Comparison of ENCODE assay signal across 1 cellular context in the genomic region with DNA sequence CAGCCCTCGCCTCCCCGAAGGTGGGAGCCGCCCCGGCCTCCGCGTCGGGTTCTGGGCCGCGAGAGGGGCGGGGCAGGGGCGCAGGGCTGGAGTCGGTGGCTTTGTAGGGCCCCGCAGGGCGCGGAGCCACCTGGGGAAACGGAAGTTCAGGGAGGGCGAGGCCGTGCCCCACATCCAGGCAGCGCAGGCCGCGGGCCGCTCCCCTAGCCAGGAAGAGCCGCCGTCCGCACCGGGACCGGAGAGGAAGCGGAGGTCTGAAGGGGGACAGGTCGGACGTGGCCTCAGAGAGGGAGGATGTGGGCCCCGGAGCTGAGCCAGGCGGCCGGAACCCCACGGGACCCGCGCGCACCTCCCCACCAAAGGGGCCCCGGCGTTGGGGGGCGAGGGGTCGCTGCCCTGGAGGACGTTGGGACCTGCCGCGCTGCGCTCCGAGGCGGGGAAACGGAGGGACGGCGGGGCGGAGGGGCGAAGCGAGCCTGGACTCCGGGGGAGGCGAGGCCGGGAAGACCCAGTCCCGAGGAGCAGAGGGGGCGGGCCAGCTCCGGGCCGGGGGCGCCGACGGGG.
TF ChIP-seq lines count a peak whose summit lies in the region.

No MANE protein-coding gene starts in this region.

TF ChIP-seq in HepG2, 621 proteins besides CTCF, POLR2A, EP300 and RAD21 (continues in another document):
- TF ChIP-seq, protein P1, sequence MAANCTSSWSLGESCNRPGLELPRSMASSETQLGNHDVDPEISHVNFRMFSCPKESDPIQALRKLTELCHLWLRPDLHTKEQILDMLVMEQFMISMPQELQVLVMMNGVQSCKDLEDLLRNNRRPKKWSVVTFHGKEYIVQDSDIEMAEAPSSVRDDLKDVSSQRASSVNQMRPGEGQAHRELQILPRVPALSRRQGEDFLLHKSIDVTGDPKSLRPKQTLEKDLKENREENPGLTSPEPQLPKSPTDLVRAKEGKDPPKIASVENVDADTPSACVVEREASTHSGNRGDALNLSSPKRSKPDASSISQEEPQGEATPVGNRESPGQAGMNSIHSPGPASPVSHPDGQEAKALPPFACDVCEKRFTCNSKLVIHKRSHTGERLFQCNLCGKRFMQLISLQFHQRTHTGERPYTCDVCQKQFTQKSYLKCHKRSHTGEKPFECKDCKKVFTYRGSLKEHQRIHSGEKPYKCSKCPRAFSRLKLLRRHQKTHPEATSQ (CRISPR knock-in tag; IDR thresholded peaks at IDR 0.05; ENCODE audit: borderline replicate concordance) = no peak
- TF ChIP-seq NR2F6 (IDR thresholded peaks at IDR 0.05) (no peak), NR2F6 (CRISPR knock-in tag; IDR thresholded peaks at IDR 0.05) (peak; percentile 30; the same call in 1 of the 2 replicates), KDM3A (CRISPR knock-in tag; IDR thresholded peaks at IDR 0.05; ENCODE audit: low read depth) (peak; percentile 53; the same call in 1 of the 2 replicates), KLF12 (CRISPR knock-in tag; IDR thresholded peaks at IDR 0.05; ENCODE audit: borderline replicate concordance) (no peak), SP4 (CRISPR knock-in tag; IDR thresholded peaks at IDR 0.05) (no peak), DNMT1 (CRISPR knock-in tag; IDR thresholded peaks at IDR 0.05) (no peak), ZFP1 (CRISPR knock-in tag; IDR thresholded peaks at IDR 0.05) (no peak), FOXA3 (CRISPR knock-in tag; IDR thresholded peaks at IDR 0.05) (peak; percentile 7; the same call in 1 of the 2 replicates), SMARCE1 (IDR thresholded peaks at IDR 0.05; ENCODE audit: borderline replicate concordance) (no peak), CHCHD3 (CRISPR knock-in tag; IDR thresholded peaks at IDR 0.05) (0 out of 2 replicates have a peak, but pooled peaks have one; percentile 88), ZNF530 (CRISPR knock-in tag; IDR thresholded peaks at IDR 0.05; ENCODE audit: low read depth) (0 out of 2 replicates have a peak, but pooled peaks have one; percentile 79), MIXL1 (CRISPR knock-in tag; IDR thresholded peaks at IDR 0.05) (0 out of 2 replicates have a peak, but pooled peaks have one; percentile 9), RELA (CRISPR knock-in tag; IDR thresholded peaks at IDR 0.05) (no peak; the same call in 1 of the 2 replicates), YEATS2 (CRISPR knock-in tag; IDR thresholded peaks at IDR 0.05; ENCODE audit: borderline replicate concordance) (no peak), KDM2A (CRISPR knock-in tag; IDR thresholded peaks at IDR 0.05; ENCODE audit: borderline replicate concordance, low read depth) (0 out of 2 replicates have a peak, but pooled peaks have one; percentile 57), ZMYM2 (CRISPR knock-in tag; IDR thresholded peaks at IDR 0.05) (no peak), ZNF317 (CRISPR knock-in tag; IDR thresholded peaks at IDR 0.05) (no peak), BRCA1 (CRISPR knock-in tag; IDR thresholded peaks at IDR 0.05) (0 out of 2 replicates have a peak, but pooled peaks have one; percentile 16), ZNF230 (CRISPR knock-in tag; IDR thresholded peaks at IDR 0.05) (no peak), MXD4 (CRISPR knock-in tag; IDR thresholded peaks at IDR 0.05) (no peak), PAWR (CRISPR knock-in tag; IDR thresholded peaks at IDR 0.05; ENCODE audit: borderline replicate concordance) (no peak), ZNF44 (CRISPR knock-in tag; IDR thresholded peaks at IDR 0.05) (no peak), GATAD1 (CRISPR knock-in tag; IDR thresholded peaks at IDR 0.05) (peak; percentile 67)
- TF ChIP-seq, protein P2, sequence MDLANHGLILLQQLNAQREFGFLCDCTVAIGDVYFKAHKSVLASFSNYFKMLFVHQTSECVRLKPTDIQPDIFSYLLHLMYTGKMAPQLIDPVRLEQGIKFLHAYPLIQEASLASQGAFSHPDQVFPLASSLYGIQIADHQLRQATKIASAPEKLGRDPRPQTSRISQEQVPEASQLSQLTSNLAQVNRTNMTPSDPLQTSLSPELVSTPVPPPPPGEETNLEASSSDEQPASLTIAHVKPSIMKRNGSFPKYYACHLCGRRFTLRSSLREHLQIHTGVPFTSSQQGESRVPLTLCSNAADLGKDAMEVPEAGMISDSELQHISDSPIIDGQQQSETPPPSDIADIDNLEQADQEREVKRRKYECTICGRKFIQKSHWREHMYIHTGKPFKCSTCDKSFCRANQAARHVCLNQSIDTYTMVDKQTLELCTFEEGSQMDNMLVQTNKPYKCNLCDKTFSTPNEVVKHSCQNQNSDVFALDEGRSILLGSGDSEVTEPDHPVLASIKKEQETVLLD (CRISPR knock-in tag; IDR thresholded peaks at IDR 0.05; ENCODE audit: low read depth) = peak; percentile 93
- TF ChIP-seq, protein P3, sequence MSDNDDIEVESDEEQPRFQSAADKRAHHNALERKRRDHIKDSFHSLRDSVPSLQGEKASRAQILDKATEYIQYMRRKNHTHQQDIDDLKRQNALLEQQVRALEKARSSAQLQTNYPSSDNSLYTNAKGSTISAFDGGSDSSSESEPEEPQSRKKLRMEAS (IDR thresholded peaks at IDR 0.05) = 0 out of 2 replicates have a peak, but pooled peaks have one; percentile 52
- TF ChIP-seq, protein P4, sequence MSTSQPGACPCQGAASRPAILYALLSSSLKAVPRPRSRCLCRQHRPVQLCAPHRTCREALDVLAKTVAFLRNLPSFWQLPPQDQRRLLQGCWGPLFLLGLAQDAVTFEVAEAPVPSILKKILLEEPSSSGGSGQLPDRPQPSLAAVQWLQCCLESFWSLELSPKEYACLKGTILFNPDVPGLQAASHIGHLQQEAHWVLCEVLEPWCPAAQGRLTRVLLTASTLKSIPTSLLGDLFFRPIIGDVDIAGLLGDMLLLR (CRISPR knock-in tag; IDR thresholded peaks at IDR 0.05) = no peak
- TF ChIP-seq, protein P5, sequence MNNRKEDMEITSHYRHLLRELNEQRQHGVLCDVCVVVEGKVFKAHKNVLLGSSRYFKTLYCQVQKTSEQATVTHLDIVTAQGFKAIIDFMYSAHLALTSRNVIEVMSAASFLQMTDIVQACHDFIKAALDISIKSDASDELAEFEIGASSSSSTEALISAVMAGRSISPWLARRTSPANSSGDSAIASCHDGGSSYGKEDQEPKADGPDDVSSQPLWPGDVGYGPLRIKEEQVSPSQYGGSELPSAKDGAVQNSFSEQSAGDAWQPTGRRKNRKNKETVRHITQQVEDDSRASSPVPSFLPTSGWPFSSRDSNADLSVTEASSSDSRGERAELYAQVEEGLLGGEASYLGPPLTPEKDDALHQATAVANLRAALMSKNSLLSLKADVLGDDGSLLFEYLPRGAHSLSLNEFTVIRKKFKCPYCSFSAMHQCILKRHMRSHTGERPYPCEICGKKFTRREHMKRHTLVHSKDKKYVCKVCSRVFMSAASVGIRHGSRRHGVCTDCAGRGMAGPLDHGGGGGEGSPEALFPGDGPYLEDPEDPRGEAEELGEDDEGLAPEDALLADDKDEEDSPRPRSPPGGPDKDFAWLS (CRISPR knock-in tag; IDR thresholded peaks at IDR 0.05; ENCODE audit: borderline replicate concordance) = peak; percentile 55; the same call in 1 of the 2 replicates
- TF ChIP-seq, protein P6, sequence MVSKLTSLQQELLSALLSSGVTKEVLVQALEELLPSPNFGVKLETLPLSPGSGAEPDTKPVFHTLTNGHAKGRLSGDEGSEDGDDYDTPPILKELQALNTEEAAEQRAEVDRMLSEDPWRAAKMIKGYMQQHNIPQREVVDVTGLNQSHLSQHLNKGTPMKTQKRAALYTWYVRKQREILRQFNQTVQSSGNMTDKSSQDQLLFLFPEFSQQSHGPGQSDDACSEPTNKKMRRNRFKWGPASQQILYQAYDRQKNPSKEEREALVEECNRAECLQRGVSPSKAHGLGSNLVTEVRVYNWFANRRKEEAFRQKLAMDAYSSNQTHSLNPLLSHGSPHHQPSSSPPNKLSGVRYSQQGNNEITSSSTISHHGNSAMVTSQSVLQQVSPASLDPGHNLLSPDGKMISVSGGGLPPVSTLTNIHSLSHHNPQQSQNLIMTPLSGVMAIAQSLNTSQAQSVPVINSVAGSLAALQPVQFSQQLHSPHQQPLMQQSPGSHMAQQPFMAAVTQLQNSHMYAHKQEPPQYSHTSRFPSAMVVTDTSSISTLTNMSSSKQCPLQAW (CRISPR knock-in tag; IDR thresholded peaks at IDR 0.05) = no peak; the same call in 1 of the 2 replicates
- TF ChIP-seq, protein P7, sequence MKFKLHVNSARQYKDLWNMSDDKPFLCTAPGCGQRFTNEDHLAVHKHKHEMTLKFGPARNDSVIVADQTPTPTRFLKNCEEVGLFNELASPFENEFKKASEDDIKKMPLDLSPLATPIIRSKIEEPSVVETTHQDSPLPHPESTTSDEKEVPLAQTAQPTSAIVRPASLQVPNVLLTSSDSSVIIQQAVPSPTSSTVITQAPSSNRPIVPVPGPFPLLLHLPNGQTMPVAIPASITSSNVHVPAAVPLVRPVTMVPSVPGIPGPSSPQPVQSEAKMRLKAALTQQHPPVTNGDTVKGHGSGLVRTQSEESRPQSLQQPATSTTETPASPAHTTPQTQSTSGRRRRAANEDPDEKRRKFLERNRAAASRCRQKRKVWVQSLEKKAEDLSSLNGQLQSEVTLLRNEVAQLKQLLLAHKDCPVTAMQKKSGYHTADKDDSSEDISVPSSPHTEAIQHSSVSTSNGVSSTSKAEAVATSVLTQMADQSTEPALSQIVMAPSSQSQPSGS (CRISPR knock-in tag; IDR thresholded peaks at IDR 0.05) = no peak
- TF ChIP-seq, protein P8, sequence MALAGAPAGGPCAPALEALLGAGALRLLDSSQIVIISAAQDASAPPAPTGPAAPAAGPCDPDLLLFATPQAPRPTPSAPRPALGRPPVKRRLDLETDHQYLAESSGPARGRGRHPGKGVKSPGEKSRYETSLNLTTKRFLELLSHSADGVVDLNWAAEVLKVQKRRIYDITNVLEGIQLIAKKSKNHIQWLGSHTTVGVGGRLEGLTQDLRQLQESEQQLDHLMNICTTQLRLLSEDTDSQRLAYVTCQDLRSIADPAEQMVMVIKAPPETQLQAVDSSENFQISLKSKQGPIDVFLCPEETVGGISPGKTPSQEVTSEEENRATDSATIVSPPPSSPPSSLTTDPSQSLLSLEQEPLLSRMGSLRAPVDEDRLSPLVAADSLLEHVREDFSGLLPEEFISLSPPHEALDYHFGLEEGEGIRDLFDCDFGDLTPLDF (CRISPR knock-in tag; IDR thresholded peaks at IDR 0.05) = no peak
- TF ChIP-seq, protein P9, sequence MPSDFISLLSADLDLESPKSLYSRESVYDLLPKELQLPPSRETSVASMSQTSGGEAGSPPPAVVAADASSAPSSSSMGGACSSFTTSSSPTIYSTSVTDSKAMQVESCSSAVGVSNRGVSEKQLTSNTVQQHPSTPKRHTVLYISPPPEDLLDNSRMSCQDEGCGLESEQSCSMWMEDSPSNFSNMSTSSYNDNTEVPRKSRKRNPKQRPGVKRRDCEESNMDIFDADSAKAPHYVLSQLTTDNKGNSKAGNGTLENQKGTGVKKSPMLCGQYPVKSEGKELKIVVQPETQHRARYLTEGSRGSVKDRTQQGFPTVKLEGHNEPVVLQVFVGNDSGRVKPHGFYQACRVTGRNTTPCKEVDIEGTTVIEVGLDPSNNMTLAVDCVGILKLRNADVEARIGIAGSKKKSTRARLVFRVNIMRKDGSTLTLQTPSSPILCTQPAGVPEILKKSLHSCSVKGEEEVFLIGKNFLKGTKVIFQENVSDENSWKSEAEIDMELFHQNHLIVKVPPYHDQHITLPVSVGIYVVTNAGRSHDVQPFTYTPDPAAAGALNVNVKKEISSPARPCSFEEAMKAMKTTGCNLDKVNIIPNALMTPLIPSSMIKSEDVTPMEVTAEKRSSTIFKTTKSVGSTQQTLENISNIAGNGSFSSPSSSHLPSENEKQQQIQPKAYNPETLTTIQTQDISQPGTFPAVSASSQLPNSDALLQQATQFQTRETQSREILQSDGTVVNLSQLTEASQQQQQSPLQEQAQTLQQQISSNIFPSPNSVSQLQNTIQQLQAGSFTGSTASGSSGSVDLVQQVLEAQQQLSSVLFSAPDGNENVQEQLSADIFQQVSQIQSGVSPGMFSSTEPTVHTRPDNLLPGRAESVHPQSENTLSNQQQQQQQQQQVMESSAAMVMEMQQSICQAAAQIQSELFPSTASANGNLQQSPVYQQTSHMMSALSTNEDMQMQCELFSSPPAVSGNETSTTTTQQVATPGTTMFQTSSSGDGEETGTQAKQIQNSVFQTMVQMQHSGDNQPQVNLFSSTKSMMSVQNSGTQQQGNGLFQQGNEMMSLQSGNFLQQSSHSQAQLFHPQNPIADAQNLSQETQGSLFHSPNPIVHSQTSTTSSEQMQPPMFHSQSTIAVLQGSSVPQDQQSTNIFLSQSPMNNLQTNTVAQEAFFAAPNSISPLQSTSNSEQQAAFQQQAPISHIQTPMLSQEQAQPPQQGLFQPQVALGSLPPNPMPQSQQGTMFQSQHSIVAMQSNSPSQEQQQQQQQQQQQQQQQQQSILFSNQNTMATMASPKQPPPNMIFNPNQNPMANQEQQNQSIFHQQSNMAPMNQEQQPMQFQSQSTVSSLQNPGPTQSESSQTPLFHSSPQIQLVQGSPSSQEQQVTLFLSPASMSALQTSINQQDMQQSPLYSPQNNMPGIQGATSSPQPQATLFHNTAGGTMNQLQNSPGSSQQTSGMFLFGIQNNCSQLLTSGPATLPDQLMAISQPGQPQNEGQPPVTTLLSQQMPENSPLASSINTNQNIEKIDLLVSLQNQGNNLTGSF (CRISPR knock-in tag; IDR thresholded peaks at IDR 0.05) = no peak; the same call in 1 of the 2 replicates
